Comparison of ENCODE assay signal across 14 cellular contexts in the genomic region with DNA sequence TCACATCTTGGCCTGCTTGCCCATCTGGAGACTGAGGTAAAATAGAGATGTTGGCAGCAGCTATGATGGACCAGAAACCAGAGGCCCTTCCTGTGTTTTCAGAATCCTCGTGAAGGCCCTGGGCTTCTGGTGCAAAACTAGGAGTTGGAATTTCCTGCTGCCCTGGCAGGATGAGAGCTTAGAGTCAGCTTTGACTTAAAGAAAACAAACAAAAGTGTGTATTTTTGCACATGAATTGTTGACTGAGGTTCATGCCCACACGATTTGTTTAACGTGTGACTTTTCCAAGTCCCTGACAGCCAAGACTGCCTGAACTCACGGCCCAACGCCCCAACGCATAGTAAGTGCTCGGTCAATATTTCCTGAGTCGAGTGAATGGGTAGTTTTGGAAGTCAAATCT.
DNase-seq lines count a peak whose midpoint lies in the region; ATAC-seq, FAIRE-seq and TF ChIP-seq lines count a peak whose summit lies in the region.
"Had no signal": no experiment of that assay in that cellular context is flagged by ENCODE, and none has a peak within 500 bp of the region (broad histone marks: within the 10 kb centered on the region; RNA-seq: fewer than 3 reads in every experiment).

No MANE protein-coding gene starts in this region.

- H3K36me3 ChIP-seq in CD8-positive, alpha-beta T cell (ENCODE audit: insufficient read depth, low read length), result no peaks in the 10 kb centered on the region
- H3K36me3 ChIP-seq in HEK293 (ENCODE audit: control insufficient read depth in 2 of 2, insufficient read depth in 1 of 2, low read length in 2 of 2) (no peaks in the 10 kb centered on the region), pancreas (no peaks in the 10 kb centered on the region)
- H3K36me3 ChIP-seq in naive thymus-derived CD4-positive, alpha-beta T cell (ENCODE audit: control insufficient read depth in 2 of 3, insufficient read depth in 3 of 3, low read length in 3 of 3), result no peaks in the 10 kb centered on the region
- H3K36me3 ChIP-seq: BLaER1 had no signal

- peaks cover 64% of the 10 kb centered on the region for H3K4me1 ChIP-seq in CD8-positive, alpha-beta T cell (ENCODE audit: insufficient read depth, low read length)
- H3K4me1 ChIP-seq in HEK293 (ENCODE audit: control insufficient read depth, insufficient read depth, low read length) (peaks cover 10% of the 10 kb centered on the region), pancreas (peaks cover 0 to 10% (median 6%) of the 10 kb centered on the region in 3 donors)
- peaks cover 47 to 94% of the 10 kb centered on the region in 2 donors for H3K4me1 ChIP-seq in naive thymus-derived CD4-positive, alpha-beta T cell (ENCODE audit: control insufficient read depth in 2 of 2, insufficient read depth in 2 of 2, low read length in 2 of 2)
- H3K4me1 ChIP-seq: BLaER1 had no signal

- H3K27me3 ChIP-seq in CD8-positive, alpha-beta T cell (ENCODE audit: insufficient read depth, low read length), result no peaks in the 10 kb centered on the region
- no peaks in the 10 kb centered on the region for H3K27me3 ChIP-seq in naive thymus-derived CD4-positive, alpha-beta T cell (ENCODE audit: control insufficient read depth in 2 of 2, insufficient read depth in 2 of 2, low read length in 2 of 2)
- H3K27me3 ChIP-seq in pancreas, result no peaks in the 10 kb centered on the region
- H3K27me3 ChIP-seq: BLaER1 had no signal

- CTCF ChIA-PET in CD8-positive, alpha-beta T cell (lab: Charles Lee), result interaction anchor here (0.7 to 2.1 kb wide), 3 partner anchors 11 to 85 kb away, joined by 3 to 7 read pairs (median 3); no protein-coding TSS in a partner anchor
- CTCF ChIA-PET in HEK293 (lab: Yijun Ruan, JAX), result no interaction called here
- CTCF ChIA-PET in naive thymus-derived CD4-positive, alpha-beta T cell (lab: Charles Lee), result interaction anchor here (1.6 kb wide), 1 partner anchor 105 kb away, joined by 3 read pairs; no protein-coding TSS in a partner anchor

- intact Hi-C loops in CD8-positive, alpha-beta T cell (cut with DNase I, micrococcal nuclease), result no loop called here
- intact Hi-C loops in naive thymus-derived CD4-positive, alpha-beta T cell (cut with micrococcal nuclease), result loop anchor here in 1 of 2 donors (5.0 kb wide), 1 partner anchor 392 kb away; no protein-coding TSS in a partner anchor
- intact Hi-C loops in pancreas (cut with DNase I), result no loop called here

- POLR2A ChIA-PET in CD8-positive, alpha-beta T cell (lab: Charles Lee), result interaction anchor here (0.6 kb wide), 1 partner anchor 40 kb away, joined by 3 read pairs; no protein-coding TSS in a partner anchor
- POLR2A ChIA-PET in HEK293 (lab: Yijun Ruan, JAX), result interaction anchor here (0.6 kb wide), 1 partner anchor 303 kb away, joined by 8 read pairs; the partner anchor contains the start of gene MLLT3
- POLR2A ChIA-PET in naive thymus-derived CD4-positive, alpha-beta T cell (lab: Charles Lee), result interaction anchor here (0.6 to 4.2 kb wide), 5 partner anchors 10 to 310 kb away, joined by 3 to 36 read pairs (median 6); no protein-coding TSS in a partner anchor

- FAIRE-seq in pancreas (lab: Jason Lieb, UNC), result no peak

- no peak for ATAC-seq in CD8-positive, alpha-beta T cell
- no peak for ATAC-seq in central memory CD8-positive, alpha-beta T cell (replicated peaks; ENCODE audit: extremely low read depth, poor library complexity, severe bottlenecking)
- ATAC-seq in naive thymus-derived CD4-positive, alpha-beta T cell, result no peak
- ATAC-seq in GM21367 (IDR thresholded peaks at IDR 0.05; ENCODE audit: unreplicated experiment) (no peak), pancreas (no peak)

- H3K9me3 ChIP-seq in CD8-positive, alpha-beta T cell (ENCODE audit: low read length), result no peaks in the 10 kb centered on the region
- H3K9me3 ChIP-seq in HEK293 (ENCODE audit: control insufficient read depth, insufficient read depth, low read depth, low read length) (no peaks in the 10 kb centered on the region), pancreas (no peaks in the 10 kb centered on the region)
- no peaks in the 10 kb centered on the region for H3K9me3 ChIP-seq in naive thymus-derived CD4-positive, alpha-beta T cell (ENCODE audit: control insufficient read depth in 2 of 3, low read length in 3 of 3)
- H3K9me3 ChIP-seq: BLaER1 had no signal

- 56 to 57% methylated on average over 8 of the region's 8 CpGs for WGBS in pancreas, 2 donors

- no peak overlapping the region for H3K4me3 ChIP-seq in CD8-positive, alpha-beta T cell (ENCODE audit: low read depth, low read length)
- H3K4me3 ChIP-seq in HEK293 (ENCODE audit: low read depth, low read length) (no peak overlapping the region), pancreas (no peak overlapping the region)
- no peak overlapping the region for H3K4me3 ChIP-seq in naive thymus-derived CD4-positive, alpha-beta T cell (ENCODE audit: low read length)
- H3K4me3 ChIP-seq: BLaER1 had no signal

- peaks cover 87% of the 10 kb centered on the region for H3K4me1 Mint-ChIP-seq in CD8-positive, alpha-beta T cell (ENCODE audit: low read depth)
- H3K4me1 Mint-ChIP-seq in central memory CD8-positive, alpha-beta T cell, result peaks cover 56% of the 10 kb centered on the region
- peaks cover 53 to 100% (median 95%) of the 10 kb centered on the region in 7 donors for H3K4me1 Mint-ChIP-seq in naive thymus-derived CD4-positive, alpha-beta T cell

- H3K9me3 Mint-ChIP-seq in CD8-positive, alpha-beta T cell, result no peaks in the 10 kb centered on the region
- H3K9me3 Mint-ChIP-seq in central memory CD8-positive, alpha-beta T cell, result no peaks in the 10 kb centered on the region
- H3K9me3 Mint-ChIP-seq in naive thymus-derived CD4-positive, alpha-beta T cell, result peaks cover 0 to 5% (median 0%) of the 10 kb centered on the region in 11 donors
- H3K9me3 Mint-ChIP-seq: nephron had no signal

- H3K36me3 Mint-ChIP-seq in CD8-positive, alpha-beta T cell, result no peaks in the 10 kb centered on the region
- peaks cover 5% of the 10 kb centered on the region for H3K36me3 Mint-ChIP-seq in central memory CD8-positive, alpha-beta T cell (ENCODE audit: insufficient read depth)
- peaks cover 0 to 39% (median 0%) of the 10 kb centered on the region in 5 donors for H3K36me3 Mint-ChIP-seq in naive thymus-derived CD4-positive, alpha-beta T cell
- H3K36me3 Mint-ChIP-seq: brain had no signal

- H3K27ac ChIP-seq in CD8-positive, alpha-beta T cell (ENCODE audit: low read depth, low read length), result no peak overlapping the region
- peak overlapping the region; percentile 55; the same call in 1 of the 2 replicates for H3K27ac ChIP-seq in HEK293 (ENCODE audit: extremely low read depth, low read depth, low read length)
- no peak overlapping the region for H3K27ac ChIP-seq in naive thymus-derived CD4-positive, alpha-beta T cell (ENCODE audit: low read depth, low read length)
- no peak overlapping the region for H3K27ac ChIP-seq in pancreas
- H3K27ac ChIP-seq: BLaER1 had no signal

- DNase-seq in CD8-positive, alpha-beta T cell, result no peak
- DNase-seq in central memory CD8-positive, alpha-beta T cell (ENCODE audit: low spot score in 2 of 2), result no peak
- DNase-seq in naive thymus-derived CD4-positive, alpha-beta T cell, result no peak
- no peak for DNase-seq in C1 segment of cervical spinal cord (lab: John Stamatoyannopoulos, UW)
- no peak for DNase-seq in pancreas
- DNase-seq: activated CD4-positive, alpha-beta T cell treated with anti-CD3 and anti-CD28 coated beads, Interleukin-2, amount 50 U/mL, for 1 hour; activated effector memory CD4-positive, alpha-beta T cell treated with Interleukin-2 at 50 U/mL for 16 hours; left ventricle myocardium superior; retina had no signal

- no peaks in the 10 kb centered on the region for H3K27me3 Mint-ChIP-seq in CD8-positive, alpha-beta T cell (ENCODE audit: low read depth)
- H3K27me3 Mint-ChIP-seq in central memory CD8-positive, alpha-beta T cell, result no peaks in the 10 kb centered on the region
- H3K27me3 Mint-ChIP-seq in naive thymus-derived CD4-positive, alpha-beta T cell, result peaks cover 0 to 2% (median 0%) of the 10 kb centered on the region in 5 donors
- H3K27me3 Mint-ChIP-seq: brain had no signal

- TF ChIP-seq CTCF in CD8-positive, alpha-beta T cell (IDR thresholded peaks at IDR 0.05), result no peak
- TF ChIP-seq CTCF in HEK293 (tag by site-specific recombination; IDR thresholded peaks at IDR 0.05), result no peak
- TF ChIP-seq CTCF in pancreas (IDR thresholded peaks at IDR 0.05), result no peak

- peak overlapping the region; percentile 82 for H3K27ac Mint-ChIP-seq in CD8-positive, alpha-beta T cell
- H3K27ac Mint-ChIP-seq in central memory CD8-positive, alpha-beta T cell (ENCODE audit: low read depth), result peak overlapping the region; percentile 81
- H3K27ac Mint-ChIP-seq in naive thymus-derived CD4-positive, alpha-beta T cell, result peak overlapping the region in 6 of 9 donors; percentile 24 to 99 (median 90)

- no peak overlapping the region for H3K4me3 Mint-ChIP-seq in CD8-positive, alpha-beta T cell
- no peak overlapping the region for H3K4me3 Mint-ChIP-seq in central memory CD8-positive, alpha-beta T cell
- peak overlapping the region in 2 of 10 donors; percentile 4 to 89 for H3K4me3 Mint-ChIP-seq in naive thymus-derived CD4-positive, alpha-beta T cell
- H3K4me3 Mint-ChIP-seq: brain, nephron had no signal

TF ChIP-seq in HEK293, 187 proteins besides CTCF, POLR2A, EP300 and RAD21:
- TF ChIP-seq ZNF747 (tag by site-specific recombination; IDR thresholded peaks at IDR 0.05) (no peak), OSR2 (tag by site-specific recombination; IDR thresholded peaks at IDR 0.05) (no peak), EGR2 (tag by site-specific recombination; IDR thresholded peaks at IDR 0.05; ENCODE audit: low read depth) (no peak), KLF17 (tag by site-specific recombination; IDR thresholded peaks at IDR 0.05) (no peak), ZNF555 (tag by site-specific recombination; conservative IDR thresholded peaks at IDR 0.05) (no peak), PRDM1 (tag by site-specific recombination; IDR thresholded peaks at IDR 0.05) (no peak), ZNF610 (tag by site-specific recombination; IDR thresholded peaks at IDR 0.05; ENCODE audit: borderline replicate concordance) (no peak), ZNF350 (tag by site-specific recombination; IDR thresholded peaks at IDR 0.05) (no peak)
